In genomic region chr3:99925584-99925983, GRCh38 we compare ENCODE assay signal across 9 cellular contexts.
DNase-seq lines count a peak whose midpoint lies in the region; ATAC-seq and TF ChIP-seq lines count a peak whose summit lies in the region.
"Had no signal": no experiment of that assay in that cellular context is flagged by ENCODE, and none has a peak within 500 bp of the region (broad histone marks: within the 10 kb centered on the region; RNA-seq: fewer than 3 reads in every experiment).

No MANE protein-coding gene starts in this region.

- no peaks in the 10 kb centered on the region for H3K27me3 ChIP-seq in RWPE2 (ENCODE audit: insufficient read depth, poor library complexity, severe bottlenecking)
- H3K27me3 ChIP-seq in foreskin keratinocyte: no peaks in the 10 kb centered on the region
- no peaks in the 10 kb centered on the region for H3K27me3 ChIP-seq in testis
- no peaks in the 10 kb centered on the region for H3K27me3 ChIP-seq in CD4-positive, alpha-beta memory T cell (ENCODE audit: insufficient read depth, low read length)

- peak overlapping the region; percentile 84 for H3K27ac Mint-ChIP-seq in HFFc6
- H3K27ac Mint-ChIP-seq in activated T-helper 1 cell treated with anti-CD3 and anti-CD28 coated beads, Interleukin-12 subunit alpha, Interleukin-12 subunit beta, Interleukin-2, Interleukin-4 antibody, amounts not matched to agents 30 ng/mL and 10 ng/mL and 1 ng/mL, durations not matched to agents 14 hours and 24 hours and 36 hours: no peak overlapping the region
- peak overlapping the region in 1 of 7 donors; percentile 27 for H3K27ac Mint-ChIP-seq in CD4-positive, alpha-beta memory T cell
- H3K27ac Mint-ChIP-seq: activated naive CD4-positive, alpha-beta T cell treated with anti-CD3 and anti-CD28 coated beads, Interleukin-2, amount 50 U/mL, for 24 hours had no signal

- WGBS in testis, 2 donors: 27 to 53% methylated on average over 3 of the region's 3 CpGs

- intact Hi-C loops in testis (cut with DNase I; ENCODE audit: low total_unique reads): no loop called here
- intact Hi-C loops in activated T-helper 1 cell treated with anti-CD3 and anti-CD28 coated beads, Interleukin-12 subunit alpha, Interleukin-12 subunit beta, Interleukin-2, Interleukin-4 antibody, amounts not matched to agents 30 ng/mL and 10 ng/mL and 1 ng/mL, durations not matched to agents 14 hours and 24 hours and 36 hours (cut with micrococcal nuclease): no loop called here
- intact Hi-C loops in CD4-positive, alpha-beta memory T cell (cut with micrococcal nuclease): no loop called here

- ATAC-seq in RWPE2 (ENCODE audit: low read depth) (peak; percentile 52; the same call in 2 of the 3 replicates), foreskin keratinocyte (peak; percentile 83), GM19467 (IDR thresholded peaks at IDR 0.05; ENCODE audit: unreplicated experiment) (no peak), HG03139 (IDR thresholded peaks at IDR 0.05; ENCODE audit: unreplicated experiment) (no peak)

- peak overlapping the region; percentile 58 for H3K4me3 Mint-ChIP-seq in HFFc6
- no peak overlapping the region for H3K4me3 Mint-ChIP-seq in activated T-helper 1 cell treated with anti-CD3 and anti-CD28 coated beads, Interleukin-12 subunit alpha, Interleukin-12 subunit beta, Interleukin-2, Interleukin-4 antibody, amounts not matched to agents 30 ng/mL and 10 ng/mL and 1 ng/mL, durations not matched to agents 14 hours and 24 hours and 36 hours
- no peak overlapping the region for H3K4me3 Mint-ChIP-seq in CD4-positive, alpha-beta memory T cell
- H3K4me3 Mint-ChIP-seq: activated naive CD4-positive, alpha-beta T cell treated with anti-CD3 and anti-CD28 coated beads, Interleukin-2, amount 50 U/mL, for 24 hours had no signal

- no peak overlapping the region for H3K4me3 ChIP-seq in RWPE2 (ENCODE audit: severe bottlenecking)
- no peak overlapping the region for H3K4me3 ChIP-seq in testis
- H3K4me3 ChIP-seq in CD4-positive, alpha-beta memory T cell (ENCODE audit: low read length in 2 of 2): no peak overlapping the region

- peaks cover 3% of the 10 kb centered on the region; the same call in 1 of the 2 replicates for H3K27me3 Mint-ChIP-seq in HFFc6 (ENCODE audit: insufficient read depth)
- no peaks in the 10 kb centered on the region for H3K27me3 Mint-ChIP-seq in activated T-helper 1 cell treated with anti-CD3 and anti-CD28 coated beads, Interleukin-12 subunit alpha, Interleukin-12 subunit beta, Interleukin-2, Interleukin-4 antibody, amounts not matched to agents 30 ng/mL and 10 ng/mL and 1 ng/mL, durations not matched to agents 14 hours and 24 hours and 36 hours (ENCODE audit: insufficient read depth)
- H3K27me3 Mint-ChIP-seq in CD4-positive, alpha-beta memory T cell: no peaks in the 10 kb centered on the region
- H3K27me3 Mint-ChIP-seq: activated naive CD4-positive, alpha-beta T cell treated with anti-CD3 and anti-CD28 coated beads, Interleukin-2, amount 50 U/mL, for 24 hours had no signal

- H3K27ac ChIP-seq in RWPE2 (ENCODE audit: poor library complexity, severe bottlenecking) (peak overlapping the region; percentile 1), foreskin keratinocyte (no peak overlapping the region), testis (no peak overlapping the region)
- no peak overlapping the region for H3K27ac ChIP-seq in CD4-positive, alpha-beta memory T cell (ENCODE audit: low read depth, low read length)

- peak; percentile 80 for DNase-seq in HFFc6
- no peak for DNase-seq in RWPE2 (ENCODE audit: low spot score)
- peak; percentile 64 to 81 for DNase-seq in foreskin keratinocyte
- DNase-seq in testis: peak; percentile 64
- DNase-seq in activated T-helper 1 cell treated with anti-CD3 and anti-CD28 coated beads, Interleukin-12 subunit alpha, Interleukin-12 subunit beta, Interleukin-2, Interleukin-4 antibody, amounts not matched to agents 30 ng/mL and 10 ng/mL and 1 ng/mL, durations not matched to agents 14 hours and 24 hours and 36 hours (ENCODE audit: low spot score): no peak
- DNase-seq in CD4-positive, alpha-beta memory T cell: no peak

- POLR2A ChIA-PET in CD4-positive, alpha-beta memory T cell (lab: Charles Lee; ENCODE audit: partially characterized antibody): no interaction called here

- H3K4me1 ChIP-seq in RWPE2 (ENCODE audit: insufficient read depth, poor library complexity, severe bottlenecking) (peaks cover 23% of the 10 kb centered on the region), foreskin keratinocyte (peaks cover 20% of the 10 kb centered on the region), testis (peaks cover 30% of the 10 kb centered on the region)
- H3K4me1 ChIP-seq in CD4-positive, alpha-beta memory T cell (ENCODE audit: insufficient read depth, low read length): no peaks in the 10 kb centered on the region

- CTCF ChIA-PET in CD4-positive, alpha-beta memory T cell (lab: Charles Lee; ENCODE audit: partially characterized antibody): no interaction called here

- no peaks in the 10 kb centered on the region for H3K9me3 Mint-ChIP-seq in HFFc6
- H3K9me3 Mint-ChIP-seq in activated T-helper 1 cell treated with anti-CD3 and anti-CD28 coated beads, Interleukin-12 subunit alpha, Interleukin-12 subunit beta, Interleukin-2, Interleukin-4 antibody, amounts not matched to agents 30 ng/mL and 10 ng/mL and 1 ng/mL, durations not matched to agents 14 hours and 24 hours and 36 hours: peaks cover 5% of the 10 kb centered on the region
- peaks cover 0 to 3% (median 0%) of the 10 kb centered on the region in 8 donors for H3K9me3 Mint-ChIP-seq in CD4-positive, alpha-beta memory T cell
- H3K9me3 Mint-ChIP-seq: activated naive CD4-positive, alpha-beta T cell treated with anti-CD3 and anti-CD28 coated beads, Interleukin-2, amount 50 U/mL, for 24 hours had no signal

- TF ChIP-seq CTCF in HFFc6 (IDR thresholded peaks at IDR 0.05): no peak
- no peak for TF ChIP-seq CTCF in RWPE2 (IDR thresholded peaks at IDR 0.05; ENCODE audit: poor library complexity, severe bottlenecking)
- no peak for TF ChIP-seq CTCF in foreskin keratinocyte (conservative IDR thresholded peaks at IDR 0.05)
- TF ChIP-seq CTCF in testis (IDR thresholded peaks at IDR 0.05): no peak

- H3K36me3 ChIP-seq in RWPE2 (ENCODE audit: low read depth) (no peaks in the 10 kb centered on the region), testis (ENCODE audit: low read depth, missing control alignments) (no peaks in the 10 kb centered on the region)
- no peaks in the 10 kb centered on the region for H3K36me3 ChIP-seq in CD4-positive, alpha-beta memory T cell (ENCODE audit: insufficient read depth, low read length)

- peaks cover 41% of the 10 kb centered on the region for H3K4me1 Mint-ChIP-seq in HFFc6 (ENCODE audit: low read depth)
- peaks cover 7% of the 10 kb centered on the region for H3K4me1 Mint-ChIP-seq in activated T-helper 1 cell treated with anti-CD3 and anti-CD28 coated beads, Interleukin-12 subunit alpha, Interleukin-12 subunit beta, Interleukin-2, Interleukin-4 antibody, amounts not matched to agents 30 ng/mL and 10 ng/mL and 1 ng/mL, durations not matched to agents 14 hours and 24 hours and 36 hours (ENCODE audit: low read depth)
- peaks cover 0 to 6% (median 5%) of the 10 kb centered on the region in 4 donors for H3K4me1 Mint-ChIP-seq in CD4-positive, alpha-beta memory T cell

- H3K9me3 ChIP-seq in RWPE2 (ENCODE audit: severe bottlenecking) (no peaks in the 10 kb centered on the region), testis (no peaks in the 10 kb centered on the region)
- H3K9me3 ChIP-seq in CD4-positive, alpha-beta memory T cell (ENCODE audit: control insufficient read depth in 1 of 2, low read length in 2 of 2): no peaks in the 10 kb centered on the region

- peaks cover 8% of the 10 kb centered on the region; the same call in 1 of the 2 replicates for H3K36me3 Mint-ChIP-seq in HFFc6 (ENCODE audit: low read depth)
- H3K36me3 Mint-ChIP-seq in activated T-helper 1 cell treated with anti-CD3 and anti-CD28 coated beads, Interleukin-12 subunit alpha, Interleukin-12 subunit beta, Interleukin-2, Interleukin-4 antibody, amounts not matched to agents 30 ng/mL and 10 ng/mL and 1 ng/mL, durations not matched to agents 14 hours and 24 hours and 36 hours (ENCODE audit: low read depth): peaks cover 14% of the 10 kb centered on the region
- peaks cover 2 to 13% of the 10 kb centered on the region in 2 donors for H3K36me3 Mint-ChIP-seq in CD4-positive, alpha-beta memory T cell

- TF ChIP-seq POLR2A in testis (IDR thresholded peaks at IDR 0.05): no peak

Comparison
In these comparisons a context has a peak if more than half of its experiments do, and no peak if none do; other contexts are left out.
1. DNase-seq: peak in HFFc6 (single experiment), foreskin keratinocyte (2 of 2) and testis (single experiment); none in RWPE2 (single experiment), activated T-helper 1 cell treated with anti-CD3 and anti-CD28 coated beads, Interleukin-12 subunit alpha, Interleukin-12 subunit beta, Interleukin-2, Interleukin-4 antibody, amounts not matched to agents 30 ng/mL and 10 ng/mL and 1 ng/mL, durations not matched to agents 14 hours and 24 hours and 36 hours (single experiment) and CD4-positive, alpha-beta memory T cell (0 of 5).
2. ATAC-seq: peak in RWPE2 (single experiment) and foreskin keratinocyte (single experiment); none in GM19467 (single experiment) and HG03139 (single experiment).